In genomic region chr4:40840985-40841571, GRCh38 we compare ENCODE assay signal across 8 cellular contexts.
A peak's percentile ranks its signal among the peaks of the same experiment; 100 is the strongest.
DNase-seq lines count a peak whose midpoint lies in the region; ATAC-seq and TF ChIP-seq lines count a peak whose summit lies in the region.

No MANE protein-coding gene starts in this region.

- H3K27me3 Mint-ChIP-seq in neural crest cell (ENCODE audit: low read depth) = no peaks in the 10 kb centered on the region

- no peak overlapping the region for H3K9ac ChIP-seq in OCI-LY1 (ENCODE audit: low read length)

- H3K4me3 ChIP-seq in BJ (ENCODE audit: low read depth, low read length) (no peak overlapping the region), OCI-LY1 (ENCODE audit: low read depth, low read length, poor library complexity, severe bottlenecking) (no peak overlapping the region), fibroblast of mammary gland (ENCODE audit: control insufficient read depth, low read depth, low read length) (no peak overlapping the region)

- peaks cover 31% of the 10 kb centered on the region for H3K4me1 Mint-ChIP-seq in neural crest cell

- H3K36me3 Mint-ChIP-seq in neural crest cell (ENCODE audit: low read depth) = no peaks in the 10 kb centered on the region

- TF ChIP-seq CTCF in BJ (IDR thresholded peaks at IDR 0.05; ENCODE audit: insufficient read depth, low read depth, low read length) (peak; percentile 73), OCI-LY1 (IDR thresholded peaks at IDR 0.05; ENCODE audit: low read length) (peak; percentile 89), fibroblast of mammary gland (conservative IDR thresholded peaks at IDR 0.05; ENCODE audit: control insufficient read depth, insufficient read depth, low read depth, low read length) (peak; percentile 82), neural crest cell (conservative IDR thresholded peaks at IDR 0.05) (peak; percentile 77)

- H3K4me3 Mint-ChIP-seq in neural crest cell = no peak overlapping the region

- H3F3A ChIP-seq in OCI-LY1 (ENCODE audit: insufficient read depth, low read length) = no peaks in the 10 kb centered on the region

- no peak overlapping the region for H3K4me2 ChIP-seq in OCI-LY1 (ENCODE audit: low read length)

- H3K9me3 Mint-ChIP-seq in neural crest cell = no peaks in the 10 kb centered on the region

- H3K79me2 ChIP-seq in OCI-LY1 (ENCODE audit: insufficient read depth, low read length) = no peaks in the 10 kb centered on the region

- no peak overlapping the region for H2AFZ ChIP-seq in OCI-LY1 (ENCODE audit: low read length)

- CTCF ChIA-PET in BJ (lab: Yijun Ruan, JAX) = interaction anchor here (0.6 to 4.1 kb wide), 20 partner anchors 9 to 242 kb away, joined by 3 to 30 read pairs (median 4); no protein-coding TSS in a partner anchor

- H3K9me3 ChIP-seq in OCI-LY1 (ENCODE audit: low read length) = no peaks in the 10 kb centered on the region

- POLR2A ChIA-PET in BJ (lab: Charles Lee) = no interaction called here

- no peaks in the 10 kb centered on the region for H3K9me2 ChIP-seq in OCI-LY1 (ENCODE audit: low read depth, low read length)

- H3K27me3 ChIP-seq in BJ (ENCODE audit: control insufficient read depth, insufficient read depth, low read length) (no peaks in the 10 kb centered on the region), OCI-LY1 (ENCODE audit: insufficient read depth, low read length) (no peaks in the 10 kb centered on the region)

- no peak overlapping the region for H3K27ac ChIP-seq in OCI-LY1 (ENCODE audit: low read depth, low read length, poor library complexity, severe bottlenecking)

- no peak overlapping the region for H3K27ac Mint-ChIP-seq in neural crest cell (ENCODE audit: unreplicated experiment)

- ATAC-seq in GM19455 (IDR thresholded peaks at IDR 0.05; ENCODE audit: unreplicated experiment) = peak; percentile 68
- peak; percentile 90 for ATAC-seq in stimulated activated naive CD8-positive, alpha-beta T cell treated with anti-CD3 and anti-CD28 coated beads, Interleukin-15, Interleukin-2, amounts not matched to agents 100 U/mL and 50 U/mL, for 24 hours

- no peaks in the 10 kb centered on the region for H3K4me1 ChIP-seq in OCI-LY1 (ENCODE audit: insufficient read depth, low read length, severe bottlenecking)

- H4K20me1 ChIP-seq in OCI-LY1 (ENCODE audit: insufficient read depth, low read length) = no peaks in the 10 kb centered on the region

- DNase-seq in BJ (ENCODE audit: low read depth) (no peak), HT-29 (ENCODE audit: low spot score) (peak; percentile 92), activated T-cell treated with anti-CD3 and anti-CD28 coated beads for 48 hours (ENCODE audit: low read depth) (peak; percentile 78), fibroblast of mammary gland (ENCODE audit: low read depth) (peak; percentile 81), neural crest cell (ENCODE audit: low read depth, low spot score) (peak; percentile 80)
- DNase-seq in stimulated activated naive CD8-positive, alpha-beta T cell treated with anti-CD3 and anti-CD28 coated beads, Interleukin-15, Interleukin-2, amounts not matched to agents 100 U/mL and 50 U/mL, for 24 hours = peak; percentile 85

- peaks cover 3% of the 10 kb centered on the region for H3K36me3 ChIP-seq in BJ (ENCODE audit: control insufficient read depth, insufficient read depth, low read length)
- H3K36me3 ChIP-seq in OCI-LY1 (ENCODE audit: insufficient read depth, low read length) = no peaks in the 10 kb centered on the region
